In the genomic region with DNA sequence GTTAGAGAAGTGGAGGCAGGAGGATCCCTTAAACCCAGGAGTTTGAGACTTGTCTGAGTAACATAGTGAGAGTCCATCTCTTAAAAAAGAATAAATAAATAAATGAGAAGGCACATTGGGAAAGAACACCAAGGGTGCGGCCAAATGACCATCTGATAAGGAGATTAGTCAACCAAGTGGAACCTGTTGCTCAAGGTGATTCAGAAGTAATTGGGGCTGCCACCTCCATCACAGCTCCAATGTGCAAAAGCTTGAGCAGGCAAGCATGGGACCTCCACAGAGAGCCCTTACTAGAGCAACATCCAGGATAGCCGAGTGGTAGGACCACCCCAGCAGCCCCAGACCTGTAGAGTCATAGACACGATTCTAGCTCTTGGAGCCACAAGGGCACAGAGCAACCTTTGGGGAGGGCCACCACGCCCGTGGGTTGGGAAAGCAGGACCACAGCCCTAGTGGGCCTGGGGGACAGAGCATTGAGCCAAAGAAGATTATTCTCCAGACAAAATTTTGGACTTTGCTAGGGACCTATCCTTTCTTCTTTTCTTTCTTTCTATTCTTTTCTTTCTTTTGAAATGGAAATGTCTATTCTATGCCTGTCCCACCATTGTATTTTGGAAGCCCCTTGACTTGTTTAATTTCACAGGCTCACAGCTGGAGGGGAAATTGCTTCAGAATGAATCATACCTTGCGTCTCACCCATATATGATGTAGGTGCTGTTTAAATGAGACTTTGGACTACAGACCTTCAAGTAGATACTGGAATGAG, we compare ENCODE assay signal across 25 cellular contexts. TPM values are rescaled to one million over a fixed set of nuclear protein-coding genes. Genes with fewer than 3 reads are reported as not detected.
DNase-seq lines count a peak whose midpoint lies in the region; ATAC-seq, FAIRE-seq and TF ChIP-seq lines count a peak whose summit lies in the region.
"Had no signal": no experiment of that assay in that cellular context is flagged by ENCODE, and none has a peak within 500 bp of the region (broad histone marks: within the 10 kb centered on the region; RNA-seq: fewer than 3 reads in every experiment).

No MANE protein-coding gene starts in this region.

- no peak for FAIRE-seq in HepG2 (lab: Jason Lieb, UNC)
- FAIRE-seq: D721Med, G401.6, H54 had no signal

- no peak overlapping the region for H3K56ac ChIP-seq in mesendoderm (ENCODE audit: low read length)

- no peak overlapping the region for H3K18ac ChIP-seq in mesendoderm (ENCODE audit: low read length)

- H3K4me2 ChIP-seq in HepG2 (ENCODE audit: low read depth, low read length) (no peak overlapping the region), mesendoderm (ENCODE audit: low read length) (no peak overlapping the region)

- TF ChIP-seq CTCF in liver (IDR thresholded peaks at IDR 0.05; ENCODE audit: low read depth, low read length, missing input control) (no peak), HepG2 (CRISPR knock-in tag; IDR thresholded peaks at IDR 0.05) (no peak), colonic mucosa (IDR thresholded peaks at IDR 0.05) (no peak), HFFc6 (IDR thresholded peaks at IDR 0.05) (no peak)

- H2AK5ac ChIP-seq in mesendoderm (ENCODE audit: low read length), result no peak overlapping the region

- TF ChIP-seq EP300 in HepG2 (IDR thresholded peaks at IDR 0.05; ENCODE audit: low read depth in 2 of 2, low read length in 2 of 2) (no peak), HepG2 (CRISPR knock-in tag; IDR thresholded peaks at IDR 0.05; ENCODE audit: borderline replicate concordance) (no peak)

- H4K5ac ChIP-seq in mesendoderm (ENCODE audit: low read length), result no peak overlapping the region

- 80% methylated on average over 6 of the region's 6 CpGs for WGBS in liver
- WGBS in HepG2 (ENCODE audit: low lambda C conversion rate), result 15% methylated on average over 4 of the region's 6 CpGs
- WGBS in mesendoderm (ENCODE audit: extremely low coverage, insufficient coverage, low lambda C conversion rate), result no CpG with 5 or more reads among the region's 6 CpGs

- H3K4me1 Mint-ChIP-seq in HFFc6 (ENCODE audit: low read depth), result no peaks in the 10 kb centered on the region

- H3K4me1 ChIP-seq in liver (ENCODE audit: control insufficient read depth in 4 of 4, insufficient read depth in 4 of 4, low read length in 3 of 4) (peaks cover 0 to 6% (median 2%) of the 10 kb centered on the region in 4 donors), HepG2 (ENCODE audit: insufficient read depth, low read length) (no peaks in the 10 kb centered on the region), colonic mucosa (no peaks in the 10 kb centered on the region), mesendoderm (ENCODE audit: control insufficient read depth, low read depth, low read length) (peaks cover 22% of the 10 kb centered on the region), SJCRH30 (no peaks in the 10 kb centered on the region)
- H3K4me1 ChIP-seq: BE2C had no signal

- H3K9me3 Mint-ChIP-seq in HFFc6, result peaks cover 55% of the 10 kb centered on the region

- DNase-seq in HepG2 (ENCODE audit: low spot score), result no peak
- peak; percentile 49 for DNase-seq in colonic mucosa
- DNase-seq in mesendoderm, result no peak
- DNase-seq in SJCRH30, result no peak
- no peak for DNase-seq in stimulated activated naive CD4-positive, alpha-beta T cell (lab: John Stamatoyannopoulos, UW)
- no peak for DNase-seq in HFFc6
- no peak for DNase-seq in superior temporal gyrus (ENCODE audit: extremely low spot score)
- DNase-seq: 8988T; activated CD4-positive, alpha-beta T cell treated with anti-CD3 and anti-CD28 coated beads for 48 hours; BE2C; brain microvascular endothelial cell; esophagus squamous epithelium; glutamatergic neuron; NCI-H1092 treated with DMSO at 0.1 percent for 48 hours; NCI-H2081; NCI-H524 treated with DMSO at 0.1 percent for 48 hours; nucleus accumbens; right cardiac atrium; Right ventricle myocardium superior; stimulated activated naive CD8-positive, alpha-beta T cell treated with anti-CD3 and anti-CD28 coated beads, Interleukin-15, Interleukin-2, amounts not matched to agents 100 U/mL and 50 U/mL, for 24 hours had no signal

- no peak overlapping the region for H3K27ac ChIP-seq in liver (ENCODE audit: low read depth in 1 of 2, low read length in 2 of 2)
- no peak overlapping the region for H3K27ac ChIP-seq in HepG2 (ENCODE audit: extremely low read length, insufficient read depth, low read length)
- peak overlapping the region; percentile 54 for H3K27ac ChIP-seq in colonic mucosa
- H3K27ac ChIP-seq in mesendoderm (ENCODE audit: low read depth, low read length), result no peak overlapping the region
- H3K27ac ChIP-seq in SJCRH30, result no peak overlapping the region
- H3K27ac ChIP-seq: brain microvascular endothelial cell, esophagus squamous epithelium had no signal

- in situ Hi-C loops in HepG2 (cut with HindIII; ENCODE audit: extremely low pct_ligation_motif_present, low pct_unique_long_range_greater_than_20kb), result no loop called here

- H3K27ac Mint-ChIP-seq in HFFc6, result no peak overlapping the region

- no peaks in the 10 kb centered on the region for H3K27me3 Mint-ChIP-seq in HFFc6 (ENCODE audit: insufficient read depth)

- CTCF ChIA-PET in HepG2 (lab: Yijun Ruan, JAX; ENCODE audit: low intra/inter-chr PET ratio, low total read pairs), result no interaction called here

- intact Hi-C loops in HepG2 (cut with micrococcal nuclease; ENCODE audit: unreplicated experiment), result no loop called here
- intact Hi-C loops in colonic mucosa (cut with DNase I), result no loop called here

- no TSS peak for BruUV-seq in HepG2 (replicated peaks; lab: Mats Ljungman, UMichigan)

- H3K9ac ChIP-seq in liver (ENCODE audit: low read depth in 1 of 2, low read length in 2 of 2) (no peak overlapping the region), HepG2 (ENCODE audit: insufficient read depth, low read depth, low read length) (no peak overlapping the region), colonic mucosa (ENCODE audit: low read depth in 2 of 2, low read length in 2 of 2) (no peak overlapping the region), mesendoderm (ENCODE audit: low read length) (no peak overlapping the region)

- TF ChIP-seq RAD21 in liver (IDR thresholded peaks at IDR 0.05) (peak in 1 of 2 donors; percentile 6), HepG2 (CRISPR knock-in tag; IDR thresholded peaks at IDR 0.05) (no peak)

- H3K27me3 ChIP-seq in liver (ENCODE audit: control insufficient read depth in 4 of 4, insufficient read depth in 4 of 4, low read length in 3 of 4), result no peaks in the 10 kb centered on the region
- H3K27me3 ChIP-seq in HepG2 (ENCODE audit: control insufficient read depth in 1 of 2, insufficient read depth in 2 of 2, low read length in 2 of 2), result no peaks in the 10 kb centered on the region
- H3K27me3 ChIP-seq in colonic mucosa, result no peaks in the 10 kb centered on the region
- H3K27me3 ChIP-seq in mesendoderm (ENCODE audit: insufficient read depth, low read length, poor library complexity), result no peaks in the 10 kb centered on the region
- H3K27me3 ChIP-seq in SJCRH30, result no peaks in the 10 kb centered on the region
- H3K27me3 ChIP-seq: BE2C, brain microvascular endothelial cell, esophagus squamous epithelium had no signal

- no peak overlapping the region for H2AFZ ChIP-seq in HepG2 (ENCODE audit: low read length)

- H3K79me1 ChIP-seq in mesendoderm (ENCODE audit: low read length), result peaks cover 1% of the 10 kb centered on the region

- TF ChIP-seq POLR2A in HepG2 (IDR thresholded peaks at IDR 0.05; ENCODE audit: insufficient read depth in 1 of 2, low read depth in 2 of 2, low read length in 2 of 2), result no peak

- H2BK5ac ChIP-seq in mesendoderm (ENCODE audit: low read length), result no peak overlapping the region

- no peak overlapping the region for H2BK15ac ChIP-seq in mesendoderm (replicated peaks; ENCODE audit: low read depth)

- ATAC-seq in HepG2, result no peak
- ATAC-seq: right cardiac atrium; stimulated activated naive CD8-positive, alpha-beta T cell treated with anti-CD3 and anti-CD28 coated beads, Interleukin-15, Interleukin-2, amounts not matched to agents 100 U/mL and 50 U/mL, for 24 hours had no signal

- H3K9me3 ChIP-seq in liver (ENCODE audit: control insufficient read depth in 4 of 4, low read length in 3 of 4) (no peaks in the 10 kb centered on the region), HepG2 (ENCODE audit: low read length) (no peaks in the 10 kb centered on the region), colonic mucosa (no peaks in the 10 kb centered on the region), SJCRH30 (replicated peaks) (no peaks in the 10 kb centered on the region)
- H3K9me3 ChIP-seq: BE2C, esophagus squamous epithelium had no signal

- no peaks in the 10 kb centered on the region for H4K20me1 ChIP-seq in HepG2 (ENCODE audit: insufficient read depth, low read length)

- H3K36me3 ChIP-seq in liver (ENCODE audit: control insufficient read depth in 4 of 4, insufficient read depth in 3 of 4, low read depth in 1 of 4, low read length in 3 of 4) (no peaks in the 10 kb centered on the region), HepG2 (replicated peaks in 1 of 2; ENCODE audit: control insufficient read depth in 1 of 2, insufficient read depth in 2 of 2, low read length in 2 of 2) (no peaks in the 10 kb centered on the region), colonic mucosa (no peaks in the 10 kb centered on the region), mesendoderm (ENCODE audit: control insufficient read depth, insufficient read depth, low read length) (no peaks in the 10 kb centered on the region), SJCRH30 (no peaks in the 10 kb centered on the region)
- H3K36me3 ChIP-seq: BE2C, brain microvascular endothelial cell, esophagus squamous epithelium had no signal

- H4K8ac ChIP-seq in mesendoderm (ENCODE audit: low read depth, low read length), result no peak overlapping the region

- H3K36me3 Mint-ChIP-seq in HFFc6 (ENCODE audit: low read depth), result no peaks in the 10 kb centered on the region

- no peak overlapping the region for H3K4me3 Mint-ChIP-seq in HFFc6

- H3K79me2 ChIP-seq in HepG2 (ENCODE audit: insufficient read depth, low read length) (no peaks in the 10 kb centered on the region), mesendoderm (ENCODE audit: control insufficient read depth, insufficient read depth, low read length) (no peaks in the 10 kb centered on the region)

- POLR2A ChIA-PET in HepG2 (lab: Yijun Ruan, JAX), result no interaction called here

- H2BK120ac ChIP-seq in mesendoderm (ENCODE audit: low read depth, low read length), result peak overlapping the region; percentile 54

- H3K4me3 ChIP-seq in liver (ENCODE audit: low read depth in 1 of 3, low read length in 3 of 3) (no peak overlapping the region), HepG2 (replicated peaks in 1 of 3; ENCODE audit: insufficient read depth in 1 of 3, low read depth in 2 of 3, low read length in 3 of 3) (no peak overlapping the region), colonic mucosa (no peak overlapping the region), mesendoderm (ENCODE audit: low read length) (no peak overlapping the region), SJCRH30 (no peak overlapping the region)
- H3K4me3 ChIP-seq: esophagus squamous epithelium had no signal

- no peak overlapping the region for H3K4ac ChIP-seq in mesendoderm (ENCODE audit: low read depth, low read length)

- no peak overlapping the region for H3K23ac ChIP-seq in mesendoderm (ENCODE audit: low read length)

RNA-seq across cellular contexts. Expression of gene KCNK1, which starts 40.9 kb away (rescaled TPM):
- total RNA-seq in liver (10 to 100 TPM in 1 of 2 donors, 1 to 10 TPM in 1; 3.3 to 12.3 TPM), HepG2 (2016; rRNA removed; fragmentation: Illumina TruSeq; extraction: Trizol) (not detected in 2 replicates), colonic mucosa (10 to 100 TPM; 31.2 to 48.0 TPM)
- polyA plus RNA-seq in liver (1 to 10 TPM; 2.5 to 5.7 TPM), HepG2 (2011; rRNA removed) (not detected in 2 replicates)
- total RNA-seq in HepG2 (2016; cell fraction: cytosol; rRNA removed; fragmentation: Illumina TruSeq; extraction: Trizol; ENCODE audit: low read depth), result not detected in 2 replicates
- total RNA-seq in HepG2 (2016; cell fraction: insoluble cytoplasmic fraction; rRNA removed; fragmentation: Illumina TruSeq; extraction: Trizol), result not detected in 2 replicates
- total RNA-seq in HepG2 (2016; cell fraction: membrane; rRNA removed; fragmentation: Illumina TruSeq; extraction: Trizol), result not detected in 2 replicates
- total RNA-seq in HepG2 (2016; cell fraction: nucleus; rRNA removed; fragmentation: Illumina TruSeq; extraction: Trizol), result not detected in 2 replicates
- not detected in 2 replicates for polyA plus RNA-seq in HepG2 (2011; cell fraction: cytosol; rRNA removed)
- not detected in 2 replicates for polyA plus RNA-seq in HepG2 (2011; cell fraction: nucleus; rRNA removed)
- not detected in 2 replicates for polyA plus RNA-seq in HepG2 (2012)
- not detected in 2 replicates for polyA plus RNA-seq in HepG2 (2016; cell fraction: cytosol; fragmentation: Illumina TruSeq; extraction: Trizol; ENCODE audit: low read depth)
- polyA plus RNA-seq in HepG2 (2016; cell fraction: insoluble cytoplasmic fraction; fragmentation: Illumina TruSeq; extraction: Trizol; ENCODE audit: low read depth), result not detected in 2 replicates
- not detected in 2 replicates for polyA plus RNA-seq in HepG2 (2016; cell fraction: membrane; fragmentation: Illumina TruSeq; extraction: Trizol; ENCODE audit: low read depth)
- not detected in 2 replicates for polyA plus RNA-seq in HepG2 (2016; cell fraction: nucleus; fragmentation: Illumina TruSeq; extraction: Trizol; ENCODE audit: insufficient read depth, low read depth)
- polyA minus RNA-seq in HepG2 (2011; rRNA and poly(A)+ RNA removed; ENCODE audit: low replicate concordance), result 96.2 TPM in 1 of 2 replicates, not detected in the other
- polyA minus RNA-seq in HepG2 (2011; cell fraction: cytosol; rRNA and poly(A)+ RNA removed), result 0.44 TPM in 1 of 2 replicates, not detected in the other
- not detected in 2 replicates for polyA minus RNA-seq in HepG2 (2011; cell fraction: nucleus; rRNA and poly(A)+ RNA removed)
- polyA plus RNA-seq in mesendoderm (2013, experiment 1 of 2), result 7.5 TPM
- polyA plus RNA-seq in mesendoderm (2013, experiment 2 of 2), result 8.0 TPM
- total RNA-seq in SJCRH30 (2014; rRNA removed; shearing (Covaris generic)), result not detected in 2 replicates
- total RNA-seq in HFFc6 (2021; fragmentation: NEBNext Ultra II Directional; extraction: Animal tissue kit (Norgen Biotek cat#: 25700)), result not detected
- total RNA-seq: myocyte had no signal
